In the genomic region with DNA sequence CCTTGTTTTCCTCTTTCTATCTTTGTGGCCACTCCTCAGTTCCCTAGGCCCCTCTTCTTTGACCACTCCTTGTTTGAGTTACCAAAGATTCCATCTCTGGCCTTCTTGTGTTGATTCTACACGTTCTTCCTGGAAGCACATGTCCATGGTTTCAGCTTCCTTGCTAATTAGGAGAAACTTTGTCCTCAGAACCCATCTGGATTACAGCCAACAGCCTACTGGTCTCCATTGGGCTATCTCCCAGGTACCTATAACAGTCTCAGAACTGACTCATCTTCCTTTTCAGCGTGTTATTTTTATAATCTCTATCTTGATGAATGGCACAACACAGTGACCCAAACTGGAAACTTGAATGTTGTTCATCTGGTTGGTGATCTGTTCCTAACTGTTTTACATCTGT, we compare ENCODE assay signal across 14 cellular contexts. TPM values are rescaled to one million over a fixed set of nuclear protein-coding genes. Genes with fewer than 3 reads are reported as not detected.
A peak's percentile ranks its signal among the peaks of the same experiment; 100 is the strongest.
DNase-seq lines count a peak whose midpoint lies in the region; ATAC-seq and TF ChIP-seq lines count a peak whose summit lies in the region.
"Had no signal": no experiment of that assay in that cellular context is flagged by ENCODE, and none has a peak within 500 bp of the region (broad histone marks: within the 10 kb centered on the region; RNA-seq: fewer than 3 reads in every experiment).

No MANE protein-coding gene starts in this region.

- POLR2A ChIA-PET in activated CD4-positive, alpha-beta memory T cell treated with anti-CD3 and anti-CD28 coated beads, Interleukin-2, amount 10 ng/mL, durations not matched to agents 7 days and 5 days (lab: Charles Lee): no interaction called here
- POLR2A ChIA-PET in activated CD4-positive, alpha-beta memory T cell treated with anti-CD3 and anti-CD28 coated beads for 36 hours (lab: Charles Lee): no interaction called here

- no peak overlapping the region for H3K4me3 Mint-ChIP-seq in activated CD4-positive, alpha-beta memory T cell treated with anti-CD3 and anti-CD28 coated beads, Interleukin-2, amount 10 ng/mL, durations not matched to agents 7 days and 5 days
- no peak overlapping the region for H3K4me3 Mint-ChIP-seq in activated CD4-positive, alpha-beta memory T cell treated with anti-CD3 and anti-CD28 coated beads for 36 hours
- H3K4me3 Mint-ChIP-seq: T-helper 17 cell had no signal

- no peak for DNase-seq in activated CD4-positive, alpha-beta memory T cell treated with anti-CD3 and anti-CD28 coated beads, Interleukin-2, amount 10 ng/mL, durations not matched to agents 7 days and 5 days
- no peak for DNase-seq in activated CD4-positive, alpha-beta memory T cell treated with anti-CD3 and anti-CD28 coated beads for 36 hours
- DNase-seq in OCI-M1 (lab: John Stamatoyannopoulos, UW) (peak; percentile 60), choroid plexus epithelial cell (ENCODE audit: low read depth) (peak; percentile 38), renal cortical epithelial cell (ENCODE audit: low read depth) (peak; percentile 55), GM19240 (ENCODE audit: insufficient read length, low spot score) (no peak)
- DNase-seq: ACHN, esophagus squamous epithelium, NCI-H1694 treated with DMSO at 0.1 percent for 48 hours, T-helper 17 cell, tibial artery had no signal

- peaks cover 26% of the 10 kb centered on the region for H3K4me1 Mint-ChIP-seq in activated CD4-positive, alpha-beta memory T cell treated with anti-CD3 and anti-CD28 coated beads, Interleukin-2, amount 10 ng/mL, durations not matched to agents 7 days and 5 days
- H3K4me1 Mint-ChIP-seq in activated CD4-positive, alpha-beta memory T cell treated with anti-CD3 and anti-CD28 coated beads for 36 hours (ENCODE audit: low read depth): peaks cover 44% of the 10 kb centered on the region

- peaks cover 5% of the 10 kb centered on the region for H3K9me3 Mint-ChIP-seq in activated CD4-positive, alpha-beta memory T cell treated with anti-CD3 and anti-CD28 coated beads, Interleukin-2, amount 10 ng/mL, durations not matched to agents 7 days and 5 days
- peaks cover 2% of the 10 kb centered on the region for H3K9me3 Mint-ChIP-seq in activated CD4-positive, alpha-beta memory T cell treated with anti-CD3 and anti-CD28 coated beads for 36 hours

- no peak for ATAC-seq in HG02571 (IDR thresholded peaks at IDR 0.05; ENCODE audit: unreplicated experiment)
- ATAC-seq in HG03378 (IDR thresholded peaks at IDR 0.05; ENCODE audit: unreplicated experiment): no peak
- ATAC-seq: sciatic nerve, T-helper 17 cell had no signal

- peak overlapping the region; percentile 4 for H3K27ac Mint-ChIP-seq in activated CD4-positive, alpha-beta memory T cell treated with anti-CD3 and anti-CD28 coated beads, Interleukin-2, amount 10 ng/mL, durations not matched to agents 7 days and 5 days
- no peak overlapping the region for H3K27ac Mint-ChIP-seq in activated CD4-positive, alpha-beta memory T cell treated with anti-CD3 and anti-CD28 coated beads for 36 hours

- H3K36me3 Mint-ChIP-seq in activated CD4-positive, alpha-beta memory T cell treated with anti-CD3 and anti-CD28 coated beads, Interleukin-2, amount 10 ng/mL, durations not matched to agents 7 days and 5 days (ENCODE audit: low read depth): peaks cover 35% of the 10 kb centered on the region
- peaks cover 12% of the 10 kb centered on the region for H3K36me3 Mint-ChIP-seq in activated CD4-positive, alpha-beta memory T cell treated with anti-CD3 and anti-CD28 coated beads for 36 hours

- CTCF ChIA-PET in activated CD4-positive, alpha-beta memory T cell treated with anti-CD3 and anti-CD28 coated beads, Interleukin-2, amount 10 ng/mL, durations not matched to agents 7 days and 5 days (lab: Charles Lee): interaction anchor here (1.1 kb wide), 1 partner anchor 10 kb away, joined by 3 read pairs; no protein-coding TSS in a partner anchor
- CTCF ChIA-PET in activated CD4-positive, alpha-beta memory T cell treated with anti-CD3 and anti-CD28 coated beads for 36 hours (lab: Charles Lee): interaction anchor here (0.6 kb wide), 1 partner anchor 13 kb away, joined by 3 read pairs; no protein-coding TSS in a partner anchor

- intact Hi-C loops in activated CD4-positive, alpha-beta memory T cell treated with anti-CD3 and anti-CD28 coated beads for 36 hours (cut with micrococcal nuclease): no loop called here

- TF ChIP-seq CTCF in choroid plexus epithelial cell (conservative IDR thresholded peaks at IDR 0.05; ENCODE audit: low read depth, low read length): no peak

- H3K27me3 Mint-ChIP-seq in activated CD4-positive, alpha-beta memory T cell treated with anti-CD3 and anti-CD28 coated beads, Interleukin-2, amount 10 ng/mL, durations not matched to agents 7 days and 5 days: no peaks in the 10 kb centered on the region
- no peaks in the 10 kb centered on the region for H3K27me3 Mint-ChIP-seq in activated CD4-positive, alpha-beta memory T cell treated with anti-CD3 and anti-CD28 coated beads for 36 hours
- H3K27me3 Mint-ChIP-seq: T-helper 17 cell had no signal

- no peak overlapping the region for H3K4me3 ChIP-seq in choroid plexus epithelial cell (ENCODE audit: low read depth, low read length)
- H3K4me3 ChIP-seq: esophagus squamous epithelium, tibial artery had no signal

RNA-seq across cellular contexts. Expression of gene PTPRA, which starts 17.5 kb away (rescaled TPM):
- 10 to 100 TPM; 66.9 to 71.5 TPM for total RNA-seq in activated CD4-positive, alpha-beta memory T cell treated with anti-CD3 and anti-CD28 coated beads, Interleukin-2, amount 10 ng/mL, durations not matched to agents 7 days and 5 days
- 10 to 100 TPM; 61.1 to 62.8 TPM for total RNA-seq in activated CD4-positive, alpha-beta memory T cell treated with anti-CD3 and anti-CD28 coated beads for 36 hours
- 31.3 and 50.6 TPM in 2 replicates for total RNA-seq in renal cortical epithelial cell

RNA-seq across cellular contexts. Expression of gene VPS16, which starts 50.2 kb away (rescaled TPM):
- 10 to 100 TPM; 49.7 to 53.0 TPM for total RNA-seq in activated CD4-positive, alpha-beta memory T cell treated with anti-CD3 and anti-CD28 coated beads, Interleukin-2, amount 10 ng/mL, durations not matched to agents 7 days and 5 days
- 10 to 100 TPM; 51.2 to 53.0 TPM for total RNA-seq in activated CD4-positive, alpha-beta memory T cell treated with anti-CD3 and anti-CD28 coated beads for 36 hours
- total RNA-seq in renal cortical epithelial cell: 43.8 and 46.0 TPM in 2 replicates

RNA-seq across cellular contexts. Expression of gene PCED1A, which starts 50.3 kb away (rescaled TPM):
- 10 to 100 TPM; 25.0 to 25.7 TPM for total RNA-seq in activated CD4-positive, alpha-beta memory T cell treated with anti-CD3 and anti-CD28 coated beads, Interleukin-2, amount 10 ng/mL, durations not matched to agents 7 days and 5 days
- total RNA-seq in activated CD4-positive, alpha-beta memory T cell treated with anti-CD3 and anti-CD28 coated beads for 36 hours: 10 to 100 TPM; 37.0 to 40.0 TPM
- 19.4 and 33.5 TPM in 2 replicates for total RNA-seq in renal cortical epithelial cell

Comparison
In these comparisons a context has a peak if more than half of its experiments do, and no peak if none do; other contexts are left out.
1. DNase-seq: peak in OCI-M1 (single experiment), choroid plexus epithelial cell (single experiment) and renal cortical epithelial cell (single experiment); none in activated CD4-positive, alpha-beta memory T cell treated with anti-CD3 and anti-CD28 coated beads, Interleukin-2, amount 10 ng/mL, durations not matched to agents 7 days and 5 days (single experiment), activated CD4-positive, alpha-beta memory T cell treated with anti-CD3 and anti-CD28 coated beads for 36 hours (single experiment) and GM19240 (single experiment).